In the genomic region with DNA sequence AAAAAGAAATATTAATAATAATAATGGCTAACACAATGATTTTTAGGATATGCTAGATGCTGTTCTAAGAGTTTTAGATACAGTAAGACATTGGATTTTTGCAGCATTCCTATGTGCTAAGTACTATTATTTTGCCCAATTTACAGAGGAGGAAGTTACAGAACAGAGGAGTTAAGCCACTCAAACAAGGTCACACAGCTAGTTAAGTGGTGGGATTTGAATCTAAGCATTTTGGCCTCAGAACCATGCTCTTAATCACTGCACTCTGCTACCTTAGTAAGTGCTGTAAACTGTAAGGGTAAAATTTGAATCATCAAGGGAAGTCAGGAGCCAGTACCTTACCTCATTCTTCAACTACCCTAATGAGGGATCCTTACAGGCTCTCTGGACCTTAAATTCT, we compare ENCODE assay signal across 9 cellular contexts.
"Had no signal": no experiment of that assay in that cellular context is flagged by ENCODE, and none has a peak within 500 bp of the region (broad histone marks: within the 10 kb centered on the region; RNA-seq: fewer than 3 reads in every experiment).

No MANE protein-coding gene starts in this region.

- H2AFZ ChIP-seq: GM23248, GM23338 had no signal

- H3K27ac ChIP-seq: GM23248 had no signal

- H3K4me3 Mint-ChIP-seq: GM23338, HFFc6 had no signal

- H3K36me3 ChIP-seq: HAP-1 had no signal

- H3K9ac ChIP-seq: GM23248 had no signal

- ATAC-seq: GM23338, HCT116 had no signal

- H3K4me1 ChIP-seq: HAP-1 had no signal

- DNase-seq: GM23248, GOT3, H7, HCEC 1CT, HFFc6 had no signal

- H3K4me3 ChIP-seq: GM23248, GM23338, HAP-1 had no signal

- H3K9me3 Mint-ChIP-seq: GM23338 had no signal

- FAIRE-seq: H54 had no signal

- H3K27ac Mint-ChIP-seq: GM23338, HFFc6 had no signal
